Comparison of ENCODE assay signal across 26 cellular contexts in the genomic region with DNA sequence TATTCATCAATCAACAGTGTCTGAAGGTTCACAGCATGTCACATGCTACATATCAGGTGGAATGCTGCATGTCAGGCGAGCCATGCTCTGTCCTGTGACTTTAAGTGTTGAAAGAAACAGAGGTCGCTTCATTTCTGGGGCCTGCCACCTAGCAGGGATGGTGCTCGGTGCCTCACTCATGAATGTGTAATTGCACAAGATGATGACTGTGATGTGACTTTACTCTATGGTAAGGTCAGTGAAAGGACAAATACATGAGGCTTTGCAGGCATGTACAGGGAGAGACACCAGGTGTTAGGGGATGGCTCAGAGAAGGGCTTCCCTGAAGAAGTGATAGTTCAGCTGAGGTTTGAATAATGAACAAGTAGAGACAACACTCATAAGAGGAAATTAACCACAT.
DNase-seq lines count a peak whose midpoint lies in the region; ATAC-seq and TF ChIP-seq lines count a peak whose summit lies in the region.
"Had no signal": no experiment of that assay in that cellular context is flagged by ENCODE, and none has a peak within 500 bp of the region (broad histone marks: within the 10 kb centered on the region; RNA-seq: fewer than 3 reads in every experiment).

No MANE protein-coding gene starts in this region.

- ATAC-seq in activated CD4-positive, alpha-beta T cell treated with anti-CD3 and anti-CD28 coated beads for 36 hours, result peak; percentile 49
- no peak for ATAC-seq in HG02678 (IDR thresholded peaks at IDR 0.05; ENCODE audit: unreplicated experiment)
- no peak for ATAC-seq in HG02588 (IDR thresholded peaks at IDR 0.05; ENCODE audit: unreplicated experiment)
- ATAC-seq in GM23338, result no peak
- ATAC-seq: effector memory CD8-positive, alpha-beta T cell; PC-3; stimulated activated effector memory CD8-positive, alpha-beta T cell treated with anti-CD3 and anti-CD28 coated beads, Interleukin-12 subunit alpha, Interleukin-12 subunit beta, amount 100 ng/mL, for 72 hours; upper lobe of right lung had no signal

- H3K27ac ChIP-seq in neutrophil (peak overlapping the region; percentile 39), GM23338 (ENCODE audit: low read depth) (no peak overlapping the region)
- H3K27ac ChIP-seq: adrenal gland, brain microvascular endothelial cell, colonic mucosa, esophagus squamous epithelium, upper lobe of right lung had no signal

- POLR2A ChIA-PET in activated CD4-positive, alpha-beta T cell treated with anti-CD3 and anti-CD28 coated beads for 36 hours (lab: Charles Lee), result no interaction called here

- H3K4me2 ChIP-seq in GM23338, result no peak overlapping the region
- H3K4me2 ChIP-seq: smooth muscle cell had no signal

- H3K27me3 Mint-ChIP-seq in activated CD4-positive, alpha-beta T cell treated with anti-CD3 and anti-CD28 coated beads for 36 hours, result no peaks in the 10 kb centered on the region
- H3K27me3 Mint-ChIP-seq in GM23338 (ENCODE audit: insufficient read depth, low read depth, poor library complexity), result peaks cover 2% of the 10 kb centered on the region
- H3K27me3 Mint-ChIP-seq: activated T-cell treated with anti-CD3 and anti-CD28 coated beads, Interleukin-2, amount 50 U/mL, for 24 hours had no signal

- TF ChIP-seq CTCF in neutrophil (IDR thresholded peaks at IDR 0.05) (no peak), GM23338 (conservative IDR thresholded peaks at IDR 0.05; ENCODE audit: low read depth in 2 of 2) (no peak)

- CTCF ChIA-PET in activated CD4-positive, alpha-beta T cell treated with anti-CD3 and anti-CD28 coated beads for 36 hours (lab: Charles Lee), result no interaction called here

- DNase-seq in activated CD4-positive, alpha-beta T cell treated with anti-CD3 and anti-CD28 coated beads for 36 hours, result peak; percentile 6
- no peak for DNase-seq in activated CD4-positive, alpha-beta T cell treated with anti-CD3 and anti-CD28 coated beads, Interleukin-2, amount 50 U/mL, for 4 hours
- DNase-seq in MV-4-11 (lab: John Stamatoyannopoulos, UW) (peak; percentile 53), amniotic epithelial cell (ENCODE audit: low read depth) (peak; percentile 17), GM23338 (ENCODE audit: low spot score) (no peak)
- DNase-seq: activated naive CD4-positive, alpha-beta T cell; activated T-cell treated with anti-CD3 and anti-CD28 coated beads, Interleukin-2, amount 50 U/mL, for 24 hours; adrenal gland; brain microvascular endothelial cell; CD8-positive, alpha-beta memory T cell; colonic mucosa; effector memory CD8-positive, alpha-beta T cell; esophagus squamous epithelium; GF-D8; HFFc6; NCI-H1092 treated with DMSO at 0.1 percent for 48 hours; NCI-H1930; NCI-H748 treated with DMSO at 0.1 percent for 48 hours; PC-3; upper lobe of right lung had no signal

- H3K36me3 ChIP-seq in neutrophil (peaks cover 26% of the 10 kb centered on the region), GM23338 (ENCODE audit: insufficient read depth) (no peaks in the 10 kb centered on the region)
- H3K36me3 ChIP-seq: adrenal gland, brain microvascular endothelial cell, colonic mucosa, esophagus squamous epithelium, upper lobe of right lung had no signal

- H3K36me3 Mint-ChIP-seq in activated CD4-positive, alpha-beta T cell treated with anti-CD3 and anti-CD28 coated beads for 36 hours (ENCODE audit: low read depth), result peaks cover 11% of the 10 kb centered on the region
- no peaks in the 10 kb centered on the region for H3K36me3 Mint-ChIP-seq in GM23338 (ENCODE audit: low read depth)
- H3K36me3 Mint-ChIP-seq: CD8-positive, alpha-beta memory T cell; stimulated activated effector memory CD8-positive, alpha-beta T cell treated with anti-CD3 and anti-CD28 coated beads, Interleukin-12 subunit alpha, Interleukin-12 subunit beta, amount 100 ng/mL, for 72 hours had no signal

- no peaks in the 10 kb centered on the region for H3K79me2 ChIP-seq in GM23338 (replicated peaks; ENCODE audit: insufficient read depth)

- H3K4me1 ChIP-seq in neutrophil (ENCODE audit: control insufficient read depth in 1 of 2, insufficient read depth in 1 of 2, low read depth in 1 of 2, low read length in 1 of 2) (peaks cover 0 to 12% of the 10 kb centered on the region in 2 experiments), GM23338 (ENCODE audit: insufficient read depth) (no peaks in the 10 kb centered on the region)
- H3K4me1 ChIP-seq: adrenal gland, colonic mucosa, esophagus squamous epithelium, upper lobe of right lung had no signal

- no peaks in the 10 kb centered on the region for H3F3A ChIP-seq in GM23338 (replicated peaks; ENCODE audit: low read depth)

- H3K4me1 Mint-ChIP-seq in activated CD4-positive, alpha-beta T cell treated with anti-CD3 and anti-CD28 coated beads for 36 hours, result no peaks in the 10 kb centered on the region
- no peaks in the 10 kb centered on the region for H3K4me1 Mint-ChIP-seq in GM23338
- H3K4me1 Mint-ChIP-seq: CD8-positive, alpha-beta memory T cell; stimulated activated effector memory CD8-positive, alpha-beta T cell treated with anti-CD3 and anti-CD28 coated beads, Interleukin-12 subunit alpha, Interleukin-12 subunit beta, amount 100 ng/mL, for 72 hours had no signal

- H3K9me3 Mint-ChIP-seq in activated CD4-positive, alpha-beta T cell treated with anti-CD3 and anti-CD28 coated beads for 36 hours (ENCODE audit: low read depth), result no peaks in the 10 kb centered on the region
- no peaks in the 10 kb centered on the region; the same call in 2 of the 3 replicates for H3K9me3 Mint-ChIP-seq in GM23338
- H3K9me3 Mint-ChIP-seq: activated T-cell treated with anti-CD3 and anti-CD28 coated beads, Interleukin-2, amount 50 U/mL, for 24 hours; HFFc6; stimulated activated effector memory CD8-positive, alpha-beta T cell treated with anti-CD3 and anti-CD28 coated beads, Interleukin-12 subunit alpha, Interleukin-12 subunit beta, amount 100 ng/mL, for 72 hours had no signal

- H4K20me1 ChIP-seq in GM23338 (replicated peaks; ENCODE audit: insufficient read depth), result no peaks in the 10 kb centered on the region

- no peak overlapping the region for H2AFZ ChIP-seq in GM23338

- no peak overlapping the region for H3K27ac Mint-ChIP-seq in activated CD4-positive, alpha-beta T cell treated with anti-CD3 and anti-CD28 coated beads for 36 hours
- no peak overlapping the region for H3K27ac Mint-ChIP-seq in GM23338
- H3K27ac Mint-ChIP-seq: activated T-cell treated with anti-CD3 and anti-CD28 coated beads, Interleukin-2, amount 50 U/mL, for 24 hours; CD8-positive, alpha-beta memory T cell; effector memory CD8-positive, alpha-beta T cell; HFFc6; stimulated activated effector memory CD8-positive, alpha-beta T cell treated with anti-CD3 and anti-CD28 coated beads, Interleukin-12 subunit alpha, Interleukin-12 subunit beta, amount 100 ng/mL, for 72 hours had no signal

- H3K27me3 ChIP-seq in neutrophil (no peaks in the 10 kb centered on the region), GM23338 (ENCODE audit: insufficient read depth) (no peaks in the 10 kb centered on the region)
- H3K27me3 ChIP-seq: adrenal gland, brain microvascular endothelial cell, colonic mucosa, esophagus squamous epithelium, upper lobe of right lung had no signal

- intact Hi-C loops in activated CD4-positive, alpha-beta T cell treated with anti-CD3 and anti-CD28 coated beads for 36 hours (cut with DNase I, micrococcal nuclease), result no loop called here

- H3K9me2 ChIP-seq in GM23338 (ENCODE audit: insufficient read depth), result peaks cover 3% of the 10 kb centered on the region; the same call in 1 of the 2 replicates

- no peak overlapping the region for H3K4me3 ChIP-seq in neutrophil (ENCODE audit: low read depth in 1 of 2, low read length in 1 of 2)
- H3K4me3 ChIP-seq in GM23338, result no peak overlapping the region
- H3K4me3 ChIP-seq: adrenal gland, colonic mucosa, esophagus squamous epithelium, lung, smooth muscle cell, upper lobe of right lung had no signal

- H3K9me3 ChIP-seq in neutrophil, result no peaks in the 10 kb centered on the region
- H3K9me3 ChIP-seq: adrenal gland, colonic mucosa, esophagus squamous epithelium, upper lobe of right lung had no signal

- no peak overlapping the region for H3K4me3 Mint-ChIP-seq in activated CD4-positive, alpha-beta T cell treated with anti-CD3 and anti-CD28 coated beads for 36 hours
- no peak overlapping the region for H3K4me3 Mint-ChIP-seq in GM23338
- H3K4me3 Mint-ChIP-seq: activated T-cell treated with anti-CD3 and anti-CD28 coated beads, Interleukin-2, amount 50 U/mL, for 24 hours; CD8-positive, alpha-beta memory T cell; effector memory CD8-positive, alpha-beta T cell; HFFc6; stimulated activated effector memory CD8-positive, alpha-beta T cell treated with anti-CD3 and anti-CD28 coated beads, Interleukin-12 subunit alpha, Interleukin-12 subunit beta, amount 100 ng/mL, for 72 hours had no signal

TF ChIP-seq in GM23338, 12 proteins besides CTCF, POLR2A, EP300 and RAD21 (continues in another document):
- TF ChIP-seq, protein P1, sequence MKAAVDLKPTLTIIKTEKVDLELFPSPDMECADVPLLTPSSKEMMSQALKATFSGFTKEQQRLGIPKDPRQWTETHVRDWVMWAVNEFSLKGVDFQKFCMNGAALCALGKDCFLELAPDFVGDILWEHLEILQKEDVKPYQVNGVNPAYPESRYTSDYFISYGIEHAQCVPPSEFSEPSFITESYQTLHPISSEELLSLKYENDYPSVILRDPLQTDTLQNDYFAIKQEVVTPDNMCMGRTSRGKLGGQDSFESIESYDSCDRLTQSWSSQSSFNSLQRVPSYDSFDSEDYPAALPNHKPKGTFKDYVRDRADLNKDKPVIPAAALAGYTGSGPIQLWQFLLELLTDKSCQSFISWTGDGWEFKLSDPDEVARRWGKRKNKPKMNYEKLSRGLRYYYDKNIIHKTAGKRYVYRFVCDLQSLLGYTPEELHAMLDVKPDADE (IDR thresholded peaks at IDR 0.05), result no peak
- TF ChIP-seq EZH2phosphoT487 (IDR thresholded peaks at IDR 0.05; ENCODE audit: unreplicated experiment), result no peak

Comparison
In these comparisons a context has a peak if more than half of its experiments do, and no peak if none do; other contexts are left out.
1. DNase-seq: peak in activated CD4-positive, alpha-beta T cell treated with anti-CD3 and anti-CD28 coated beads for 36 hours (single experiment), MV-4-11 (single experiment) and amniotic epithelial cell (single experiment); none in activated CD4-positive, alpha-beta T cell treated with anti-CD3 and anti-CD28 coated beads, Interleukin-2, amount 50 U/mL, for 4 hours (0 of 2) and GM23338 (single experiment).